Comparison of ENCODE assay signal across 19 cellular contexts in the genomic region with DNA sequence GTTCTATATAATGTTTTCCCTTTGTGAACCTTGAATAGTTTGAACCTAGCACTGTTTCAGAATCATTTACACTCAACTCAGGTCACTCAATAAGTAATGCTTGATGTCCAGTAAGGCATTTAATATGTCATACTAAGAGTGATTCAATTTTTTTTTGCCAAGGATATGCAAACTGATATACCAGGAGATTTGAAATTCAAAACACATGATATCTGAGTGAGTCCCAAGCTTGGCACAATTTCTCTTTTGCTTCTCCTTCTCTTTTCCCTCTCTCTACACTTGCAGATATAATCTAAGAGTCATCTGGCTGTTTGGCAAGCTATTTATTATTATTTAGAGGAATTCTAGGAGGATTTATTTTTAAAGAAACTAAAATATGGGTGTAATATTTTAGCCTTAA.
DNase-seq lines count a peak whose midpoint lies in the region; ATAC-seq, FAIRE-seq and TF ChIP-seq lines count a peak whose summit lies in the region.
"Had no signal": no experiment of that assay in that cellular context is flagged by ENCODE, and none has a peak within 500 bp of the region (broad histone marks: within the 10 kb centered on the region; RNA-seq: fewer than 3 reads in every experiment).

No MANE protein-coding gene starts in this region.

- H3K9me3 ChIP-seq in psoas muscle = no peaks in the 10 kb centered on the region
- H3K9me3 ChIP-seq in PC-9 (ENCODE audit: insufficient read depth, low read depth) = no peaks in the 10 kb centered on the region
- H3K9me3 ChIP-seq: A549; BLaER1 treated with 17β-estradiol and CSF1 and Interleukin-3, amounts not matched to agents 10 nM and 100 nM; Caco-2 had no signal

- H3K36me3 ChIP-seq in psoas muscle (ENCODE audit: insufficient read depth in 1 of 2, low read depth in 1 of 2) (no peaks in the 10 kb centered on the region), PC-9 (ENCODE audit: low read depth) (no peaks in the 10 kb centered on the region)
- H3K36me3 ChIP-seq: BLaER1 treated with 17β-estradiol and CSF1 and Interleukin-3, amounts not matched to agents 10 nM and 100 nM had no signal

- peak; percentile 21 for DNase-seq in DMS79 treated with DMSO at 0.1 percent for 48 hours (lab: John Stamatoyannopoulos, UW)
- no peak for DNase-seq in DMS79 (lab: John Stamatoyannopoulos, UW)
- DNase-seq in psoas muscle = no peak
- DNase-seq in stromal cell of bone marrow (ENCODE audit: low read depth) = peak; percentile 5
- no peak for DNase-seq in PC-9
- DNase-seq in GM19239 (ENCODE audit: insufficient read length, low spot score) = no peak
- DNase-seq: AML-193; Caco-2; Calu3; CD4-positive, alpha-beta T cell; CD8-positive, alpha-beta T cell; GF-D8 had no signal

- no peak overlapping the region for H2AFZ ChIP-seq in PC-9

- H3K79me2 ChIP-seq in PC-9 (ENCODE audit: low read depth) = no peaks in the 10 kb centered on the region

- no peak overlapping the region for H3K4me2 ChIP-seq in PC-9
- H3K4me2 ChIP-seq: A549; BLaER1 treated with 17β-estradiol and CSF1 and Interleukin-3, amounts not matched to agents 10 nM and 100 nM had no signal

- BruUV-seq in PC-9 (replicated peaks; lab: Mats Ljungman, UMichigan) = no TSS peak

- no peaks in the 10 kb centered on the region for H3F3A ChIP-seq in PC-9 (ENCODE audit: insufficient read depth, low read depth)

- intact Hi-C loops in psoas muscle (cut with DNase I) (no loop called here), PC-9 (cut with micrococcal nuclease; ENCODE audit: unreplicated experiment) (no loop called here)

- H3K4me1 ChIP-seq in psoas muscle (peaks cover 21% of the 10 kb centered on the region), PC-9 (replicated peaks; ENCODE audit: insufficient read depth) (no peaks in the 10 kb centered on the region)
- H3K4me1 ChIP-seq: A549, Caco-2 had no signal

- H3K27me3 ChIP-seq in psoas muscle (ENCODE audit: insufficient read depth in 3 of 3, low read length in 2 of 3) (no peaks in the 10 kb centered on the region), PC-9 (ENCODE audit: insufficient read depth, low read depth) (0 out of 2 replicates have a peak, but pooled peaks cover 4% of the 10 kb centered on the region)
- H3K27me3 ChIP-seq: BLaER1 treated with 17β-estradiol and CSF1 and Interleukin-3, amounts not matched to agents 10 nM and 100 nM had no signal

- H4K20me1 ChIP-seq in PC-9 (ENCODE audit: insufficient read depth) = no peaks in the 10 kb centered on the region
- H4K20me1 ChIP-seq: BLaER1 treated with 17β-estradiol and CSF1 and Interleukin-3, amounts not matched to agents 10 nM and 100 nM had no signal

- CTCF ChIA-PET in PC-9 (lab: Charles Lee) = no interaction called here

- peak; percentile 46 to 87 (median 51) for ATAC-seq in psoas muscle
- ATAC-seq: A549; CD8-positive, alpha-beta T cell had no signal

- H3K27ac ChIP-seq in psoas muscle = no peak overlapping the region
- no peak overlapping the region for H3K27ac ChIP-seq in PC-9
- H3K27ac ChIP-seq: 22Rv1; A549; BLaER1 treated with 17β-estradiol and CSF1 and Interleukin-3, amounts not matched to agents 10 nM and 100 nM; C4-2B had no signal

- H3K4me3 ChIP-seq in psoas muscle (no peak overlapping the region), PC-9 (no peak overlapping the region)
- H3K4me3 ChIP-seq: A549; BLaER1 treated with 17β-estradiol and CSF1 and Interleukin-3, amounts not matched to agents 10 nM and 100 nM had no signal

- FAIRE-seq in GM19239 (lab: Jason Lieb, UNC) = no peak
- FAIRE-seq: A549, D721Med, G401.6, GM12891 had no signal

- H3K9me2 ChIP-seq in PC-9 (ENCODE audit: insufficient read depth) = no peaks in the 10 kb centered on the region

- TF ChIP-seq CTCF in psoas muscle (IDR thresholded peaks at IDR 0.05) (no peak), PC-9 (conservative IDR thresholded peaks at IDR 0.05) (no peak)

- POLR2A ChIA-PET in PC-9 (lab: Charles Lee; ENCODE audit: unreplicated experiment) = no interaction called here

Comparison
In these comparisons a context has a peak if more than half of its experiments do, and no peak if none do; other contexts are left out.
1. DNase-seq: peak in DMS79 treated with DMSO at 0.1 percent for 48 hours (single experiment) and stromal cell of bone marrow (single experiment); none in DMS79 (single experiment), psoas muscle (0 of 2), PC-9 (0 of 2) and GM19239 (single experiment).